ENCODE assay signal across 8 cellular contexts in genomic region chr6:75855047-75855446, GRCh38.
DNase-seq lines count a peak whose midpoint lies in the region; ATAC-seq, FAIRE-seq and TF ChIP-seq lines count a peak whose summit lies in the region.

No MANE protein-coding gene starts in this region.

- WGBS in mesendoderm (ENCODE audit: extremely low coverage, insufficient coverage, low lambda C conversion rate) = no CpG with 5 or more reads among the region's 1 CpG

- ATAC-seq in GM18502 (IDR thresholded peaks at IDR 0.05; ENCODE audit: poor library complexity, unreplicated experiment) (peak; percentile 63), GM19328 (IDR thresholded peaks at IDR 0.05; ENCODE audit: unreplicated experiment) (no peak)

- no peak overlapping the region for H3K9ac ChIP-seq in mesendoderm (ENCODE audit: low read length)

- no peak overlapping the region for H3K27ac ChIP-seq in mesendoderm (ENCODE audit: low read depth, low read length)

- H3K4ac ChIP-seq in mesendoderm (ENCODE audit: low read depth, low read length) = no peak overlapping the region

- H3K18ac ChIP-seq in mesendoderm (ENCODE audit: low read length) = no peak overlapping the region

- H2BK120ac ChIP-seq in mesendoderm (ENCODE audit: low read depth, low read length) = no peak overlapping the region

- H3K4me1 ChIP-seq in mesendoderm (ENCODE audit: control insufficient read depth, low read depth, low read length) = no peaks in the 10 kb centered on the region

- no peak overlapping the region for H3K4me3 ChIP-seq in bronchial epithelial cell (ENCODE audit: low read depth, low read length)
- no peak overlapping the region for H3K4me3 ChIP-seq in mesendoderm (ENCODE audit: low read length)

- H2BK15ac ChIP-seq in mesendoderm (replicated peaks; ENCODE audit: low read depth) = no peak overlapping the region

- H4K5ac ChIP-seq in mesendoderm (ENCODE audit: low read length) = no peak overlapping the region

- no peak overlapping the region for H3K56ac ChIP-seq in mesendoderm (ENCODE audit: low read length)

- DNase-seq in COLO668 (lab: John Stamatoyannopoulos, UW; ENCODE audit: unreplicated experiment) (peak; percentile 1), NCI-H510A treated with DMSO at 0.1 percent for 48 hours (lab: John Stamatoyannopoulos, UW) (peak; percentile 1), bronchial epithelial cell (ENCODE audit: low read depth) (peak; percentile 59), mesendoderm (peak; percentile 69), C1 segment of cervical spinal cord (lab: John Stamatoyannopoulos, UW) (no peak)
- no peak for DNase-seq in activated CD8-positive, alpha-beta memory T cell treated with anti-CD3 and anti-CD28 coated beads, Interleukin-2, amount 50 U/mL, for 48 hours

- no peaks in the 10 kb centered on the region for H3K79me2 ChIP-seq in mesendoderm (ENCODE audit: control insufficient read depth, insufficient read depth, low read length)

- no peak for FAIRE-seq in bronchial epithelial cell (lab: Jason Lieb, UNC)

- H3K23ac ChIP-seq in mesendoderm (ENCODE audit: low read length) = no peak overlapping the region

- H3K36me3 ChIP-seq in bronchial epithelial cell (ENCODE audit: control insufficient read depth, insufficient read depth, low read length) = no peaks in the 10 kb centered on the region
- no peaks in the 10 kb centered on the region for H3K36me3 ChIP-seq in mesendoderm (ENCODE audit: control insufficient read depth, insufficient read depth, low read length)

- no peak overlapping the region for H2AK5ac ChIP-seq in mesendoderm (ENCODE audit: low read length)

- no peak overlapping the region for H3K4me2 ChIP-seq in mesendoderm (ENCODE audit: low read length)

- peak; percentile 40 for TF ChIP-seq CTCF in bronchial epithelial cell (IDR thresholded peaks at IDR 0.05; ENCODE audit: insufficient read depth, low read length, severe bottlenecking)

- H2BK5ac ChIP-seq in mesendoderm (ENCODE audit: low read length) = no peak overlapping the region

- no peaks in the 10 kb centered on the region for H3K79me1 ChIP-seq in mesendoderm (ENCODE audit: low read length)

- H3K27me3 ChIP-seq in bronchial epithelial cell (ENCODE audit: control insufficient read depth, insufficient read depth, low read length) (no peaks in the 10 kb centered on the region), mesendoderm (ENCODE audit: insufficient read depth, low read length, poor library complexity) (no peaks in the 10 kb centered on the region)

- H4K8ac ChIP-seq in mesendoderm (ENCODE audit: low read depth, low read length) = no peak overlapping the region

Comparison
In these comparisons a context has a peak if more than half of its experiments do, and no peak if none do; other contexts are left out.
1. DNase-seq: peak in COLO668 (single experiment), NCI-H510A treated with DMSO at 0.1 percent for 48 hours (single experiment), bronchial epithelial cell (single experiment) and mesendoderm (single experiment); none in activated CD8-positive, alpha-beta memory T cell treated with anti-CD3 and anti-CD28 coated beads, Interleukin-2, amount 50 U/mL, for 48 hours (single experiment) and C1 segment of cervical spinal cord (0 of 14).